ENCODE assay signal across 16 cellular contexts in genomic region chr17:7176107-7176851, GRCh38. TPM values are rescaled to one million over a fixed set of nuclear protein-coding genes. Genes with fewer than 3 reads are reported as not detected.
"Had no signal": no experiment of that assay in that cellular context is flagged by ENCODE, and none has a peak within 500 bp of the region (broad histone marks: within the 10 kb centered on the region; RNA-seq: fewer than 3 reads in every experiment).

No MANE protein-coding gene starts in this region.

- FAIRE-seq: frontal cortex, kidney had no signal

- H3K4me3 Mint-ChIP-seq: activated naive CD8-positive, alpha-beta T cell treated with anti-CD3 and anti-CD28 coated beads for 36 hours; activated T-cell treated with anti-CD3 and anti-CD28 coated beads, Interleukin-2, amount 50 U/mL, for 4 hours; T-helper 2 cell treated with Interferon-gamma antibody and Interleukin-4, amounts not matched to agents 5 μg/mL and 100 μg/mL, for 36 hours had no signal

- DNase-seq: activated CD4-positive, alpha-beta T cell treated with anti-CD3 and anti-CD28 coated beads, Interleukin-2, amount 50 U/mL, for 48 hours; activated CD4-positive, CD25-positive, alpha-beta regulatory T cell treated with anti-CD3 and anti-CD28 coated beads, Interleukin-2, amount 50 U/mL, for 72 hours; activated naive CD8-positive, alpha-beta T cell treated with anti-CD3 and anti-CD28 coated beads for 36 hours; activated T-cell treated with anti-CD3 and anti-CD28 coated beads, Interleukin-2, amount 50 U/mL, for 4 hours; effector CD8-positive, alpha-beta T cell; heart left ventricle; kidney; midbrain; naive thymus-derived CD4-positive, alpha-beta T cell; occipital lobe; stimulated activated CD4-positive, alpha-beta T cell treated with anti-CD3 and anti-CD28 coated beads, Interleukin-2, amount 100 ng/mL, for 48 hours; stimulated activated naive CD4-positive, alpha-beta T cell treated with Interleukin-2 at 50 U/mL for 16 hours; SW 1271 had no signal

- ATAC-seq: naive thymus-derived CD4-positive, alpha-beta T cell had no signal

- H3K27ac Mint-ChIP-seq: activated naive CD8-positive, alpha-beta T cell treated with anti-CD3 and anti-CD28 coated beads for 36 hours; naive thymus-derived CD4-positive, alpha-beta T cell; T-helper 2 cell treated with Interferon-gamma antibody and Interleukin-4, amounts not matched to agents 5 μg/mL and 100 μg/mL, for 36 hours had no signal

- H3K9me3 Mint-ChIP-seq: activated naive CD8-positive, alpha-beta T cell treated with anti-CD3 and anti-CD28 coated beads for 36 hours; activated T-cell treated with anti-CD3 and anti-CD28 coated beads, Interleukin-2, amount 50 U/mL, for 4 hours; T-helper 2 cell treated with Interferon-gamma antibody and Interleukin-4, amounts not matched to agents 5 μg/mL and 100 μg/mL, for 36 hours had no signal

- H3K9me3 ChIP-seq: heart left ventricle, prostate gland had no signal

- H3K36me3 ChIP-seq: heart left ventricle, prostate gland had no signal

- H3K27ac ChIP-seq: heart left ventricle, prostate gland had no signal

- H3K36me3 Mint-ChIP-seq: activated naive CD8-positive, alpha-beta T cell treated with anti-CD3 and anti-CD28 coated beads for 36 hours; naive thymus-derived CD4-positive, alpha-beta T cell had no signal

RNA-seq across cellular contexts. Expression of gene ASGR1, which starts 2.9 kb away (rescaled TPM):
- polyA plus RNA-seq: naive thymus-derived CD4-positive, alpha-beta T cell had no signal
